ENCODE assay signal across 23 cellular contexts in genomic region chr2:147037048-147037447, GRCh38.
DNase-seq lines count a peak whose midpoint lies in the region; ATAC-seq, FAIRE-seq and TF ChIP-seq lines count a peak whose summit lies in the region.
"Had no signal": no experiment of that assay in that cellular context is flagged by ENCODE, and none has a peak within 500 bp of the region (broad histone marks: within the 10 kb centered on the region; RNA-seq: fewer than 3 reads in every experiment).

No MANE protein-coding gene starts in this region.

- no peak for DNase-seq in activated naive CD4-positive, alpha-beta T cell treated with anti-CD3 and anti-CD28 coated beads, Interleukin-2, amount 10 ng/mL, durations not matched to agents 7 days and 5 days
- DNase-seq in activated naive CD4-positive, alpha-beta T cell treated with Interleukin-2 at 50 U/mL for 16 hours: no peak
- DNase-seq in Jurkat, Clone E6-1 (ENCODE audit: low read depth, low spot score): peak; percentile 10
- DNase-seq in T-helper 17 cell (no peak), osteoblast (ENCODE audit: insufficient read length, low spot score, missing footprints) (no peak), NCI-H146 (lab: John Stamatoyannopoulos, UW) (no peak), small intestine (no peak)
- no peak for DNase-seq in activated CD4-positive, alpha-beta T cell treated with anti-CD3 and anti-CD28 coated beads, Interleukin-2, amount 10 ng/mL, durations not matched to agents 24 days and 14 days
- DNase-seq: CD8-positive, alpha-beta memory T cell; COR-L47; DMS 273 treated with DMSO at 0.1 percent for 48 hours; DMS53; GM23248; IMR-90; KBM-7 had no signal

- no peaks in the 10 kb centered on the region for H4K20me1 ChIP-seq in osteoblast (ENCODE audit: insufficient read depth, low read length)
- H4K20me1 ChIP-seq: BLaER1 had no signal

- peak overlapping the region; percentile 12 for H2AFZ ChIP-seq in osteoblast (ENCODE audit: low read length)
- H2AFZ ChIP-seq: GM23248 had no signal

- H3K27ac ChIP-seq in osteoblast (ENCODE audit: low read depth, low read length): no peak overlapping the region
- H3K27ac ChIP-seq in small intestine (ENCODE audit: low read depth in 1 of 2, low read length in 1 of 2): no peak overlapping the region
- H3K27ac ChIP-seq: 22Rv1, A549, BLaER1, GM23248 had no signal

- ATAC-seq in T-helper 17 cell: peak; percentile 49
- ATAC-seq: A549 had no signal

- H3K9me3 ChIP-seq in T-helper 17 cell (ENCODE audit: control insufficient read depth, low read length, poor library complexity, severe bottlenecking): no peaks in the 10 kb centered on the region
- H3K9me3 ChIP-seq in osteoblast (ENCODE audit: low read depth, low read length): no peaks in the 10 kb centered on the region
- H3K9me3 ChIP-seq in small intestine (ENCODE audit: control insufficient read depth, low read depth): no peaks in the 10 kb centered on the region
- H3K9me3 ChIP-seq: A549, BLaER1, HAP-1 had no signal

- TF ChIP-seq CTCF in osteoblast (IDR thresholded peaks at IDR 0.05; ENCODE audit: extremely low read depth, low read depth, low read length): no peak

- no peaks in the 10 kb centered on the region for H3K9me3 Mint-ChIP-seq in activated naive CD4-positive, alpha-beta T cell treated with anti-CD3 and anti-CD28 coated beads, Interleukin-2, amount 10 ng/mL, durations not matched to agents 7 days and 5 days
- no peaks in the 10 kb centered on the region for H3K9me3 Mint-ChIP-seq in activated CD4-positive, alpha-beta T cell treated with anti-CD3 and anti-CD28 coated beads, Interleukin-2, amount 10 ng/mL, durations not matched to agents 24 days and 14 days

- no peak overlapping the region for H3K4me2 ChIP-seq in osteoblast (ENCODE audit: insufficient read depth, low read length)
- H3K4me2 ChIP-seq: A549, BLaER1 had no signal

- H3K36me3 ChIP-seq in osteoblast (ENCODE audit: insufficient read depth, low read length): no peaks in the 10 kb centered on the region
- no peaks in the 10 kb centered on the region for H3K36me3 ChIP-seq in small intestine (ENCODE audit: control insufficient read depth in 2 of 2, insufficient read depth in 2 of 2, low read length in 2 of 2)
- H3K36me3 ChIP-seq: BLaER1, HAP-1 had no signal

- peaks cover 9% of the 10 kb centered on the region for H3K4me1 ChIP-seq in osteoblast (ENCODE audit: insufficient read depth, low read length)
- no peaks in the 10 kb centered on the region for H3K4me1 ChIP-seq in small intestine (ENCODE audit: control insufficient read depth in 2 of 2, insufficient read depth in 1 of 2, low read depth in 1 of 2, low read length in 1 of 2)
- H3K4me1 ChIP-seq: A549 had no signal

- FAIRE-seq in small intestine (lab: Jason Lieb, UNC): no peak
- FAIRE-seq: A549, G401.6, GM12892, HTR-8/SVneo had no signal

- intact Hi-C loops in activated CD4-positive, alpha-beta T cell treated with anti-CD3 and anti-CD28 coated beads, Interleukin-2, amount 10 ng/mL, durations not matched to agents 24 days and 14 days (cut with micrococcal nuclease): no loop called here

- H3K27me3 ChIP-seq in osteoblast (ENCODE audit: insufficient read depth, low read length): no peaks in the 10 kb centered on the region
- H3K27me3 ChIP-seq in small intestine (ENCODE audit: control insufficient read depth in 2 of 2, insufficient read depth in 2 of 2, low read length in 2 of 2): no peaks in the 10 kb centered on the region
- H3K27me3 ChIP-seq: BLaER1 had no signal

- 80 to 86% (median 86%) methylated on average over 3 of the region's 3 CpGs for WGBS in small intestine, 3 donors

- H3K27ac Mint-ChIP-seq in activated naive CD4-positive, alpha-beta T cell treated with anti-CD3 and anti-CD28 coated beads, Interleukin-2, amount 10 ng/mL, durations not matched to agents 7 days and 5 days: peak overlapping the region; percentile 11
- H3K27ac Mint-ChIP-seq in T-helper 17 cell: peak overlapping the region; percentile 82
- no peak overlapping the region for H3K27ac Mint-ChIP-seq in activated CD4-positive, alpha-beta T cell treated with anti-CD3 and anti-CD28 coated beads, Interleukin-2, amount 10 ng/mL, durations not matched to agents 24 days and 14 days
- H3K27ac Mint-ChIP-seq: CD14-positive monocyte had no signal

- CTCF ChIA-PET in activated naive CD4-positive, alpha-beta T cell treated with anti-CD3 and anti-CD28 coated beads, Interleukin-2, amount 10 ng/mL, durations not matched to agents 7 days and 5 days (lab: Charles Lee): interaction anchor here (0.9 kb wide), 1 partner anchor 8 kb away, joined by 3 read pairs; no protein-coding TSS in a partner anchor

- H3K4me3 ChIP-seq in Jurkat, Clone E6-1 (ENCODE audit: low read length): no peak overlapping the region
- H3K4me3 ChIP-seq in osteoblast (ENCODE audit: insufficient read depth, low read length): no peak overlapping the region
- no peak overlapping the region for H3K4me3 ChIP-seq in small intestine (ENCODE audit: low read depth in 1 of 2, low read length in 2 of 2)
- H3K4me3 ChIP-seq: A549, BLaER1, GM23248, HAP-1 had no signal

- no peaks in the 10 kb centered on the region for H3K79me2 ChIP-seq in osteoblast (ENCODE audit: insufficient read depth, low read length)

- H3K36me3 Mint-ChIP-seq in activated naive CD4-positive, alpha-beta T cell treated with anti-CD3 and anti-CD28 coated beads, Interleukin-2, amount 10 ng/mL, durations not matched to agents 7 days and 5 days: no peaks in the 10 kb centered on the region
- H3K36me3 Mint-ChIP-seq in T-helper 17 cell (ENCODE audit: low read depth): no peaks in the 10 kb centered on the region
- no peaks in the 10 kb centered on the region for H3K36me3 Mint-ChIP-seq in activated CD4-positive, alpha-beta T cell treated with anti-CD3 and anti-CD28 coated beads, Interleukin-2, amount 10 ng/mL, durations not matched to agents 24 days and 14 days (ENCODE audit: low read depth)
- H3K36me3 Mint-ChIP-seq: CD14-positive monocyte had no signal

- H3K27me3 Mint-ChIP-seq in activated naive CD4-positive, alpha-beta T cell treated with anti-CD3 and anti-CD28 coated beads, Interleukin-2, amount 10 ng/mL, durations not matched to agents 7 days and 5 days: peaks cover 6% of the 10 kb centered on the region
- H3K27me3 Mint-ChIP-seq in T-helper 17 cell: peaks cover 11% of the 10 kb centered on the region
- peaks cover 7% of the 10 kb centered on the region for H3K27me3 Mint-ChIP-seq in activated CD4-positive, alpha-beta T cell treated with anti-CD3 and anti-CD28 coated beads, Interleukin-2, amount 10 ng/mL, durations not matched to agents 24 days and 14 days
- H3K27me3 Mint-ChIP-seq: CD8-positive, alpha-beta memory T cell had no signal

- peaks cover 6% of the 10 kb centered on the region for H3K4me1 Mint-ChIP-seq in activated naive CD4-positive, alpha-beta T cell treated with anti-CD3 and anti-CD28 coated beads, Interleukin-2, amount 10 ng/mL, durations not matched to agents 7 days and 5 days
- H3K4me1 Mint-ChIP-seq in T-helper 17 cell: peaks cover 7% of the 10 kb centered on the region
- no peaks in the 10 kb centered on the region for H3K4me1 Mint-ChIP-seq in activated CD4-positive, alpha-beta T cell treated with anti-CD3 and anti-CD28 coated beads, Interleukin-2, amount 10 ng/mL, durations not matched to agents 24 days and 14 days
- H3K4me1 Mint-ChIP-seq: CD14-positive monocyte had no signal

- H3K4me3 Mint-ChIP-seq in activated naive CD4-positive, alpha-beta T cell treated with anti-CD3 and anti-CD28 coated beads, Interleukin-2, amount 10 ng/mL, durations not matched to agents 7 days and 5 days: no peak overlapping the region
- no peak overlapping the region for H3K4me3 Mint-ChIP-seq in T-helper 17 cell
- no peak overlapping the region for H3K4me3 Mint-ChIP-seq in activated CD4-positive, alpha-beta T cell treated with anti-CD3 and anti-CD28 coated beads, Interleukin-2, amount 10 ng/mL, durations not matched to agents 24 days and 14 days
- H3K4me3 Mint-ChIP-seq: CD14-positive monocyte had no signal
